10 cellular contexts compared by ENCODE assay signal in genomic region chr17:38672788-38673713, GRCh38. TPM values are rescaled to one million over a fixed set of nuclear protein-coding genes. Genes with fewer than 3 reads are reported as not detected.
DNase-seq lines count a peak whose midpoint lies in the region; ATAC-seq, FAIRE-seq and TF ChIP-seq lines count a peak whose summit lies in the region.
"Had no signal": no experiment of that assay in that cellular context is flagged by ENCODE, and none has a peak within 500 bp of the region (broad histone marks: within the 10 kb centered on the region; RNA-seq: fewer than 3 reads in every experiment).

No MANE protein-coding gene starts in this region.

- peak overlapping the region; percentile 88 for H3K4me3 ChIP-seq in GM12865 (ENCODE audit: low read depth, low read length)
- H3K4me3 ChIP-seq in endothelial cell of umbilical vein (replicated peaks in 1 of 3; ENCODE audit: insufficient read depth in 1 of 3, low read depth in 1 of 3, low read length in 3 of 3) = no peak overlapping the region
- H3K4me3 ChIP-seq in sigmoid colon = peak overlapping the region in 3 of 4 donors; percentile 43 to 63 (median 59)

- no peaks in the 10 kb centered on the region for H4K20me1 ChIP-seq in endothelial cell of umbilical vein (replicated peaks; ENCODE audit: control insufficient read depth, extremely low read depth, insufficient read depth, low read length)

- peaks cover 14% of the 10 kb centered on the region for H3K4me1 ChIP-seq in endothelial cell of umbilical vein (ENCODE audit: control insufficient read depth, extremely low read depth, insufficient read depth, low read length)
- H3K4me1 ChIP-seq in sigmoid colon = peaks cover 0 to 37% (median 34%) of the 10 kb centered on the region in 4 donors

- H3K27ac ChIP-seq in endothelial cell of umbilical vein (ENCODE audit: insufficient read depth, low read depth, low read length) (no peak overlapping the region), sigmoid colon (peak overlapping the region in 1 of 4 donors; percentile 58)

- H3K9me3 ChIP-seq in endothelial cell of umbilical vein (replicated peaks; ENCODE audit: control insufficient read depth, insufficient read depth, low read length) = no peaks in the 10 kb centered on the region
- no peaks in the 10 kb centered on the region for H3K9me3 ChIP-seq in sigmoid colon

- no peak for TF ChIP-seq EP300 in sigmoid colon (IDR thresholded peaks at IDR 0.05)

- no peak overlapping the region for H3K9ac ChIP-seq in endothelial cell of umbilical vein (replicated peaks; ENCODE audit: extremely low read depth, insufficient read depth, low read length)

- no peak overlapping the region for H3K4me2 ChIP-seq in endothelial cell of umbilical vein (ENCODE audit: insufficient read depth, low read length)

- WGBS in sigmoid colon, 2 donors = 9 to 13% methylated on average over 47 of the region's 47 CpGs

- BruUV-seq in endothelial cell of umbilical vein (replicated peaks; lab: Mats Ljungman, UMichigan) = no TSS peak

- H3K27me3 ChIP-seq in endothelial cell of umbilical vein (ENCODE audit: control insufficient read depth in 2 of 2, insufficient read depth in 2 of 2, low read length in 2 of 2) (peaks cover 46 to 56% of the 10 kb centered on the region in 2 experiments), sigmoid colon (peaks cover 25 to 73% (median 66%) of the 10 kb centered on the region in 3 donors)

- H3K9me1 ChIP-seq in endothelial cell of umbilical vein (replicated peaks; ENCODE audit: control insufficient read depth, extremely low read depth, insufficient read depth, low read length) = no peaks in the 10 kb centered on the region

- H3K36me3 ChIP-seq in endothelial cell of umbilical vein (ENCODE audit: control insufficient read depth in 2 of 2, extremely low read depth in 1 of 2, insufficient read depth in 2 of 2, low read length in 2 of 2) = no peaks in the 10 kb centered on the region
- no peaks in the 10 kb centered on the region for H3K36me3 ChIP-seq in sigmoid colon

- DNase-seq in GM12865 (ENCODE audit: low read depth) = no peak
- peak; percentile 37 for DNase-seq in RKO (ENCODE audit: low spot score)
- DNase-seq in endothelial cell of umbilical vein (ENCODE audit: low read depth, low spot score) = no peak
- no peak for DNase-seq in sigmoid colon
- no peak for DNase-seq in GM19238 (ENCODE audit: insufficient read length, low spot score)
- DNase-seq in GM13977 (ENCODE audit: low spot score) = no peak
- no peak for DNase-seq in GM10248 (ENCODE audit: extremely low spot score)
- DNase-seq: NCI-H1092 treated with DMSO at 0.1 percent for 48 hours had no signal

- TF ChIP-seq CTCF in GM12865 (IDR thresholded peaks at IDR 0.05; ENCODE audit: insufficient read depth, low read depth, low read length, missing control alignments) (no peak), endothelial cell of umbilical vein (IDR thresholded peaks at IDR 0.05; ENCODE audit: extremely low read depth in 1 of 2, insufficient read depth in 1 of 2, low read depth in 1 of 2, low read length in 2 of 2) (no peak), sigmoid colon (IDR thresholded peaks at IDR 0.05) (no peak), GM13977 (IDR thresholded peaks at IDR 0.05; ENCODE audit: extremely low read depth, insufficient read depth, missing control alignments) (no peak), GM10248 (IDR thresholded peaks at IDR 0.05; ENCODE audit: control extremely low read depth, extremely low read depth, low read depth, missing control alignments) (no peak)

- no peaks in the 10 kb centered on the region for H3K79me2 ChIP-seq in endothelial cell of umbilical vein (ENCODE audit: control insufficient read depth, insufficient read depth, low read length)

- POLR2A ChIA-PET in endothelial cell of umbilical vein (lab: Charles Lee) = no interaction called here
- POLR2A ChIA-PET in GM10248 (lab: Yijun Ruan, JAX) = no interaction called here

- peak overlapping the region; percentile 49 for H2AFZ ChIP-seq in endothelial cell of umbilical vein (ENCODE audit: low read depth, low read length)

- in situ Hi-C loops in GM13977 (cut with MboI; ENCODE audit: low pct_unique_long_range_greater_than_20kb, low sequenced_read_pairs, unreplicated experiment) = no loop called here

- no peak for FAIRE-seq in endothelial cell of umbilical vein (lab: Jason Lieb, UNC)
- FAIRE-seq: colon had no signal

- intact Hi-C loops in endothelial cell of umbilical vein (cut with micrococcal nuclease) (no loop called here), sigmoid colon (cut with DNase I) (loop anchor here (5.0 kb wide), 1 partner anchor 246 kb away; the partner anchor contains the start of gene ARHGAP23)

- CTCF ChIA-PET in endothelial cell of umbilical vein (lab: Charles Lee) (interaction anchor here (1.8 kb wide), 1 partner anchor 10 kb away, joined by 8 read pairs; no protein-coding TSS in a partner anchor), GM10248 (lab: Yijun Ruan, JAX) (interaction anchor here (1.4 to 5.7 kb wide), 3 partner anchors 10 to 63 kb away, joined by 3 to 80 read pairs (median 7); no protein-coding TSS in a partner anchor)

- no peak for ATAC-seq in GM19351 (IDR thresholded peaks at IDR 0.05; ENCODE audit: unreplicated experiment)

- TF ChIP-seq POLR2A in endothelial cell of umbilical vein (IDR thresholded peaks at IDR 0.05; ENCODE audit: low read depth, low read length) (no peak), sigmoid colon (IDR thresholded peaks at IDR 0.05) (no peak)

- dilution Hi-C loops in endothelial cell of umbilical vein (cut with MboI; ENCODE audit: extremely low pct_ligation_motif_present, low sequenced_read_pairs) = no loop called here

TF ChIP-seq in endothelial cell of umbilical vein, 7 proteins besides CTCF, POLR2A, EP300 and RAD21:
- TF ChIP-seq MYC (IDR thresholded peaks at IDR 0.05; ENCODE audit: low read depth, low read length) = no peak
TF ChIP-seq in endothelial cell of umbilical vein: peak in this region for 0.

RNA-seq across cellular contexts. Expression of gene EPOP, which starts 1.7 kb away (rescaled TPM):
- total RNA-seq in endothelial cell of umbilical vein (2.6 and 2.9 TPM in 2 replicates), sigmoid colon (1 to 10 TPM in 2 of 4 donors, under 1 TPM in 2; 0.36 to 2.8 (median 1.3) TPM)
- polyA plus RNA-seq in endothelial cell of umbilical vein (0.43 and 0.54 TPM in 2 replicates), sigmoid colon (1 to 10 TPM in 1 of 3 donors, not detected in 2; 2.4 TPM)
- polyA plus RNA-seq in endothelial cell of umbilical vein (2011; cell fraction: cytosol; rRNA removed) = 0.67 and 0.82 TPM in 2 replicates
- 0.36 and 0.38 TPM in 2 replicates for polyA plus RNA-seq in endothelial cell of umbilical vein (2011; cell fraction: nucleus; rRNA removed)
- polyA plus RNA-seq in endothelial cell of umbilical vein (2012) = 4.5 and 5.2 TPM in 2 replicates
- polyA minus RNA-seq in endothelial cell of umbilical vein = 0.44 and 0.68 TPM in 2 replicates
- 5.8 TPM for polyA minus RNA-seq in endothelial cell of umbilical vein (2011; cell fraction: cytosol; rRNA and poly(A)+ RNA removed)
- polyA minus RNA-seq in endothelial cell of umbilical vein (2011; cell fraction: nucleus; rRNA and poly(A)+ RNA removed) = 0.10 and 0.34 TPM in 2 replicates

RNA-seq across cellular contexts. Expression of gene MLLT6, which starts 32.0 kb away (rescaled TPM):
- total RNA-seq in endothelial cell of umbilical vein (85.4 and 86.6 TPM in 2 replicates), sigmoid colon (10 to 100 TPM; 48.9 to 90.3 (median 69.9) TPM)
- polyA plus RNA-seq in endothelial cell of umbilical vein (32.1 and 35.7 TPM in 2 replicates), sigmoid colon (10 to 100 TPM; 15.3 to 86.5 (median 16.2) TPM)
- 21.1 and 29.6 TPM in 2 replicates for polyA plus RNA-seq in endothelial cell of umbilical vein (2011; cell fraction: cytosol; rRNA removed)
- polyA plus RNA-seq in endothelial cell of umbilical vein (2011; cell fraction: nucleus; rRNA removed) = 144 and 172 TPM in 2 replicates
- polyA plus RNA-seq in endothelial cell of umbilical vein (2012) = 37.7 and 42.7 TPM in 2 replicates
- polyA minus RNA-seq in endothelial cell of umbilical vein = 68.1 and 78.3 TPM in 2 replicates
- 34.7 TPM for polyA minus RNA-seq in endothelial cell of umbilical vein (2011; cell fraction: cytosol; rRNA and poly(A)+ RNA removed)
- polyA minus RNA-seq in endothelial cell of umbilical vein (2011; cell fraction: nucleus; rRNA and poly(A)+ RNA removed) = 72.9 and 91.4 TPM in 2 replicates

RNA-seq across cellular contexts. Expression of gene CISD3, which starts 57.1 kb away (rescaled TPM):
- total RNA-seq in endothelial cell of umbilical vein = 22.6 and 23.7 TPM in 2 replicates
- 8.7 and 11.1 TPM in 2 replicates for polyA plus RNA-seq in endothelial cell of umbilical vein
- polyA plus RNA-seq in endothelial cell of umbilical vein (2011; cell fraction: cytosol; rRNA removed) = 8.8 and 10.9 TPM in 2 replicates
- polyA plus RNA-seq in endothelial cell of umbilical vein (2011; cell fraction: nucleus; rRNA removed) = 3.4 and 4.0 TPM in 2 replicates
- 16.3 and 17.9 TPM in 2 replicates for polyA plus RNA-seq in endothelial cell of umbilical vein (2012)
- polyA minus RNA-seq in endothelial cell of umbilical vein = 2.0 and 2.6 TPM in 2 replicates
- polyA minus RNA-seq in endothelial cell of umbilical vein (2011; cell fraction: cytosol; rRNA and poly(A)+ RNA removed) = 18.3 TPM
- polyA minus RNA-seq in endothelial cell of umbilical vein (2011; cell fraction: nucleus; rRNA and poly(A)+ RNA removed) = 1.1 and 2.0 TPM in 2 replicates
- 10 to 100 TPM in 3 of 4 donors, 1 to 10 TPM in 1; 9.2 to 19.3 (median 14.6) TPM for total RNA-seq in sigmoid colon
- polyA plus RNA-seq in sigmoid colon = 100 to 1,000 TPM; 104 to 115 (median 108) TPM

Comparison
In these comparisons a context has a peak if more than half of its experiments do, and no peak if none do; other contexts are left out.
1. H3K4me3 ChIP-seq: peak in GM12865 (single experiment) and sigmoid colon (3 of 4); none in endothelial cell of umbilical vein (0 of 3).